9 cellular contexts compared by ENCODE assay signal in the genomic region with DNA sequence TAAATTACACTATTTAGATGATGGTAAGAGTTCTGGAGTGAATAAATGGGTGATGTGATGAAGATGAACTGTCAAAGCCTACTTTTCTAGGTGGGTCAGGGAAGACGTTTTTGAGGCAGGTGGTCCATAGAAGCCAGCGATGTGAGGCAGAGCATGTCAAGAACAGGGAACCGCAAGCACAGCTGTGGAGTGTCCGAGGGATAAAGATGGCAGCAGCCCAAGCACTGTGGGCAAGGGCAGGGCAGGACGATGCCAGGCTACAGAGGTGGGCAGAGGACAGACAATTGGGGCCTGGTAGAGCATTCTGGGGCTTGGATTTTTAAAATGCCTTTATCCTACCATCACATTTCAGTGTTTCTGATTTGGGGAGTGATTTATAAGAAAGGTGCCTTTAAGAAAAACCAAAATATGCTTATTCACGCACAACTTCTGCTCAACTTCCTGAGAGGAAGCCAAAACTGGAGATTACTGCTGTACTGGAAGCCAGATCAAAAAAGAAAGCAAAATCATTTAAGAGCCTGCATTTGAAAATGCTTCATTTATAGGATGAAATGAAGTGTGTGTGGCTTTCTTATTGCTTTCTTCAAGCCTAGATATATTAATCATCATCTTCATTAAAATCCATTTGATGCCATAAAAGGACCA.
DNase-seq lines count a peak whose midpoint lies in the region; ATAC-seq and TF ChIP-seq lines count a peak whose summit lies in the region.
"Had no signal": no experiment of that assay in that cellular context is flagged by ENCODE, and none has a peak within 500 bp of the region (broad histone marks: within the 10 kb centered on the region; RNA-seq: fewer than 3 reads in every experiment).

No MANE protein-coding gene starts in this region.

- H3K79me2 ChIP-seq in PC-3 (ENCODE audit: low read length) (no peaks in the 10 kb centered on the region), fibroblast of lung (ENCODE audit: control insufficient read depth, insufficient read depth, low read length) (no peaks in the 10 kb centered on the region)

- CTCF ChIA-PET in PC-3 (lab: Charles Lee), result interaction anchor here (0.6 kb wide), 1 partner anchor 328 kb away, joined by 3 read pairs; no protein-coding TSS in a partner anchor

- H3F3A ChIP-seq in PC-3 (ENCODE audit: low read length, unreplicated experiment), result no peaks in the 10 kb centered on the region

- no peaks in the 10 kb centered on the region for H4K20me1 ChIP-seq in PC-3 (ENCODE audit: low read length)
- no peaks in the 10 kb centered on the region for H4K20me1 ChIP-seq in fibroblast of lung (ENCODE audit: control insufficient read depth, extremely low read depth, insufficient read depth, low read length)

- peak overlapping the region; percentile 5 to 20 for H3K4me3 ChIP-seq in right atrium auricular region
- H3K4me3 ChIP-seq in PC-3 (ENCODE audit: low read length), result no peak overlapping the region
- H3K4me3 ChIP-seq in fibroblast of lung (replicated peaks in 1 of 4; ENCODE audit: control extremely low read depth in 1 of 4, insufficient read depth in 1 of 4, low read depth in 3 of 4, low read length in 4 of 4), result no peak overlapping the region
- H3K4me3 ChIP-seq in subcutaneous abdominal adipose tissue (ENCODE audit: low read depth in 1 of 5, low read length in 5 of 5), result peak overlapping the region in 4 of 5 donors; percentile 7 to 50 (median 32)
- no peak overlapping the region for H3K4me3 ChIP-seq in foreskin fibroblast (ENCODE audit: low read depth in 1 of 2, low read length in 2 of 2)

- H3K9ac ChIP-seq in PC-3 (ENCODE audit: low read length) (no peak overlapping the region), fibroblast of lung (ENCODE audit: insufficient read depth, low read length) (no peak overlapping the region), subcutaneous abdominal adipose tissue (ENCODE audit: low read length in 5 of 5) (peak overlapping the region in 1 of 5 donors; percentile 30)

- peak overlapping the region; percentile 53 for H2AFZ ChIP-seq in PC-3 (ENCODE audit: low read length)
- H2AFZ ChIP-seq in fibroblast of lung (ENCODE audit: low read length), result peak overlapping the region; percentile 6

- intact Hi-C loops in Right ventricle myocardium inferior (cut with DNase I), result loop anchor here (5.0 kb wide), 1 partner anchor 396 kb away; no protein-coding TSS in a partner anchor
- intact Hi-C loops in PC-3 (cut with micrococcal nuclease), result loop anchor here (2.0 to 5.0 kb wide), 3 partner anchors 54 to 396 kb away; no protein-coding TSS in a partner anchor

- POLR2A ChIA-PET in PC-3 (lab: Charles Lee; ENCODE audit: unreplicated experiment), result no interaction called here

- no peaks in the 10 kb centered on the region for H3K4me1 ChIP-seq in right atrium auricular region
- H3K4me1 ChIP-seq in PC-3 (ENCODE audit: insufficient read depth, low read length), result no peaks in the 10 kb centered on the region; the same call in 1 of the 2 replicates
- no peaks in the 10 kb centered on the region for H3K4me1 ChIP-seq in fibroblast of lung (ENCODE audit: control insufficient read depth, extremely low read depth, insufficient read depth, low read length)
- H3K4me1 ChIP-seq in subcutaneous abdominal adipose tissue (ENCODE audit: control insufficient read depth in 5 of 5, insufficient read depth in 5 of 5, low read length in 5 of 5), result peaks cover 0 to 5% (median 0%) of the 10 kb centered on the region in 5 donors

- no TSS peak for BruUV-seq in PC-3 (replicated peaks; lab: Mats Ljungman, UMichigan)

- ATAC-seq in Right ventricle myocardium inferior (no peak), PC-3 (no peak)

- H3K36me3 ChIP-seq in right atrium auricular region (no peaks in the 10 kb centered on the region), PC-3 (ENCODE audit: low read depth, low read length) (no peaks in the 10 kb centered on the region), fibroblast of lung (ENCODE audit: control insufficient read depth, insufficient read depth, low read length) (no peaks in the 10 kb centered on the region), subcutaneous abdominal adipose tissue (ENCODE audit: control insufficient read depth in 5 of 5, insufficient read depth in 5 of 5, low read length in 5 of 5) (no peaks in the 10 kb centered on the region)

- peak overlapping the region; percentile 15; the same call in 1 of the 2 replicates for H3K4me2 ChIP-seq in PC-3 (ENCODE audit: low read length)
- H3K4me2 ChIP-seq in fibroblast of lung (ENCODE audit: extremely low read depth, insufficient read depth, low read length), result no peak overlapping the region

- no peaks in the 10 kb centered on the region for H3K27me3 ChIP-seq in right atrium auricular region
- H3K27me3 ChIP-seq in PC-3 (ENCODE audit: low read length), result no peaks in the 10 kb centered on the region
- H3K27me3 ChIP-seq in fibroblast of lung (ENCODE audit: control insufficient read depth, insufficient read depth, low read length), result no peaks in the 10 kb centered on the region
- no peaks in the 10 kb centered on the region for H3K27me3 ChIP-seq in subcutaneous abdominal adipose tissue (ENCODE audit: control insufficient read depth in 5 of 5, insufficient read depth in 4 of 5, low read length in 5 of 5)

- no peaks in the 10 kb centered on the region for H3K9me2 ChIP-seq in PC-3 (replicated peaks; ENCODE audit: low read length)

- H3K27ac ChIP-seq in right atrium auricular region (no peak overlapping the region), PC-3 (ENCODE audit: low read length) (no peak overlapping the region), fibroblast of lung (ENCODE audit: insufficient read depth, low read length) (no peak overlapping the region), subcutaneous abdominal adipose tissue (ENCODE audit: low read depth, low read length) (no peak overlapping the region)

- DNase-seq in right atrium auricular region (ENCODE audit: low spot score) (no peak), Right ventricle myocardium inferior (ENCODE audit: missing footprints) (no peak), PC-3 (no peak), fibroblast of lung (ENCODE audit: low read depth in 2 of 2) (peak; percentile 12 to 21), foreskin fibroblast (no peak), A172 (ENCODE audit: low spot score) (no peak), glomerular visceral epithelial cell (ENCODE audit: extremely low spot score) (no peak)
- DNase-seq: islet precursor cell had no signal

- TF ChIP-seq CTCF in right atrium auricular region (IDR thresholded peaks at IDR 0.05) (no peak), PC-3 (conservative IDR thresholded peaks at IDR 0.05; ENCODE audit: low read depth, low read length) (no peak), fibroblast of lung (conservative IDR thresholded peaks at IDR 0.05 in 1 of 2, IDR thresholded peaks at IDR 0.05 in 1 of 2; ENCODE audit: low read depth in 1 of 2, low read length in 2 of 2) (no peak), foreskin fibroblast (IDR thresholded peaks at IDR 0.05; ENCODE audit: low read depth, low read length) (no peak)

- H3K9me3 ChIP-seq in right atrium auricular region (no peaks in the 10 kb centered on the region), PC-3 (ENCODE audit: low read length) (no peaks in the 10 kb centered on the region), fibroblast of lung (ENCODE audit: control insufficient read depth, insufficient read depth, low read depth, low read length) (no peaks in the 10 kb centered on the region), subcutaneous abdominal adipose tissue (ENCODE audit: control insufficient read depth in 5 of 5, low read length in 5 of 5) (no peaks in the 10 kb centered on the region)

Comparison
In these comparisons a context has a peak if more than half of its experiments do, and no peak if none do; other contexts are left out.
1. DNase-seq: peak in fibroblast of lung (2 of 2); none in right atrium auricular region (single experiment), Right ventricle myocardium inferior (single experiment), PC-3 (single experiment), foreskin fibroblast (0 of 2), A172 (single experiment) and glomerular visceral epithelial cell (single experiment).
2. H3K4me3 ChIP-seq: peak in right atrium auricular region (2 of 2) and subcutaneous abdominal adipose tissue (4 of 5); none in PC-3 (single experiment), fibroblast of lung (0 of 4) and foreskin fibroblast (0 of 2).